In the genomic region with DNA sequence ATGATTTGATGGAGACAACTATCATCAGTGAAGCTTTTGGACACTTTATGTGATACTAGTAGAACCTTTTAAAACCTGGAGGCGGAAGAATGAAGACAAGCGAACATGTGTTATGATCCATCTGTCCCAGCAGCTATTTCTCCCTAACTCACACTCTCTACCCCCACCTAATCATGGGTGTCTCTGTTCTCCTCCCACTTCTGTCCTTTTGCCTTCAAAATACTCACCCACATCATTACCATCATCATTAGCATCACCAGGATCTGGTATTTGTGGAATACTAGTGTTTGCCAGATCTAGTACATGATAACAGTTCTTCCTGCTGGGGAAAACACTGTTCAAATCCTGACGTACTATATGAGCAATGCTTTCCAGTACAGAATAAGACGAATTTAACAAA, we compare ENCODE assay signal across 2 cellular contexts.
TF ChIP-seq lines count a peak whose summit lies in the region.

No MANE protein-coding gene starts in this region.

TF ChIP-seq in A549, 52 proteins besides CTCF, POLR2A, EP300 and RAD21:
- no peak for TF ChIP-seq RNF2 (IDR thresholded peaks at IDR 0.05; ENCODE audit: borderline replicate concordance, low read depth)
- TF ChIP-seq HOXB5 (CRISPR knock-in tag; IDR thresholded peaks at IDR 0.05), result no peak
- no peak for TF ChIP-seq MAZ (IDR thresholded peaks at IDR 0.05; ENCODE audit: borderline replicate concordance, low read depth, low read length)
- TF ChIP-seq, protein P1, sequence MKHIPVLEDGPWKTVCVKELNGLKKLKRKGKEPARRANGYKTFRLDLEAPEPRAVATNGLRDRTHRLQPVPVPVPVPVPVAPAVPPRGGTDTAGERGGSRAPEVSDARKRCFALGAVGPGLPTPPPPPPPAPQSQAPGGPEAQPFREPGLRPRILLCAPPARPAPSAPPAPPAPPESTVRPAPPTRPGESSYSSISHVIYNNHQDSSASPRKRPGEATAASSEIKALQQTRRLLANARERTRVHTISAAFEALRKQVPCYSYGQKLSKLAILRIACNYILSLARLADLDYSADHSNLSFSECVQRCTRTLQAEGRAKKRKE (CRISPR knock-in tag; IDR thresholded peaks at IDR 0.05; ENCODE audit: low read depth), result no peak
- TF ChIP-seq TFCP2L1 (CRISPR knock-in tag; IDR thresholded peaks at IDR 0.05), result no peak
- TF ChIP-seq KDM5A (IDR thresholded peaks at IDR 0.05), result no peak
- TF ChIP-seq MAFK (IDR thresholded peaks at IDR 0.05; ENCODE audit: partially characterized antibody), result no peak
- no peak for TF ChIP-seq SREBF2 (IDR thresholded peaks at IDR 0.05)
- TF ChIP-seq FOSB (CRISPR knock-in tag; IDR thresholded peaks at IDR 0.05), result no peak
- no peak for TF ChIP-seq EHMT2 (IDR thresholded peaks at IDR 0.05; ENCODE audit: low read depth)
- TF ChIP-seq HOXA7 (CRISPR knock-in tag; IDR thresholded peaks at IDR 0.05), result no peak

TF ChIP-seq in IMR-90, 13 proteins besides CTCF, POLR2A, EP300 and RAD21:
- TF ChIP-seq CHD1 (IDR thresholded peaks at IDR 0.05; ENCODE audit: low read depth, low read length), result no peak
- no peak for TF ChIP-seq BHLHE40 (IDR thresholded peaks at IDR 0.05; ENCODE audit: low read depth, low read length)
- TF ChIP-seq FOS (IDR thresholded peaks at IDR 0.05; ENCODE audit: low read depth, low read length), result no peak
- no peak for TF ChIP-seq RCOR1 (IDR thresholded peaks at IDR 0.05; ENCODE audit: insufficient replicate concordance, low read length)
- no peak for TF ChIP-seq CEBPB (IDR thresholded peaks at IDR 0.05; ENCODE audit: low read depth, low read length)
- no peak for TF ChIP-seq MXI1 (IDR thresholded peaks at IDR 0.05; ENCODE audit: borderline replicate concordance, low read depth, low read length)
- no peak for TF ChIP-seq SMC3 (IDR thresholded peaks at IDR 0.05; ENCODE audit: low read depth, low read length)
- TF ChIP-seq MAFK (IDR thresholded peaks at IDR 0.05; ENCODE audit: low read depth, low read length), result no peak
- TF ChIP-seq, protein P2, sequence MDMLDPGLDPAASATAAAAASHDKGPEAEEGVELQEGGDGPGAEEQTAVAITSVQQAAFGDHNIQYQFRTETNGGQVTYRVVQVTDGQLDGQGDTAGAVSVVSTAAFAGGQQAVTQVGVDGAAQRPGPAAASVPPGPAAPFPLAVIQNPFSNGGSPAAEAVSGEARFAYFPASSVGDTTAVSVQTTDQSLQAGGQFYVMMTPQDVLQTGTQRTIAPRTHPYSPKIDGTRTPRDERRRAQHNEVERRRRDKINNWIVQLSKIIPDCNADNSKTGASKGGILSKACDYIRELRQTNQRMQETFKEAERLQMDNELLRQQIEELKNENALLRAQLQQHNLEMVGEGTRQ (IDR thresholded peaks at IDR 0.05; ENCODE audit: low read depth, low read length), result no peak
- TF ChIP-seq NFE2L2 (IDR thresholded peaks at IDR 0.05; ENCODE audit: low read depth, low read length), result no peak
